Comparison of ENCODE assay signal across 18 cellular contexts in genomic region chrX:129783176-129783776, GRCh38. TPM values are rescaled to one million over a fixed set of nuclear protein-coding genes. Genes with fewer than 3 reads are reported as not detected.
A peak's percentile ranks its signal among the peaks of the same experiment; 100 is the strongest.
DNase-seq lines count a peak whose midpoint lies in the region; ATAC-seq, FAIRE-seq and TF ChIP-seq lines count a peak whose summit lies in the region.
"Had no signal": no experiment of that assay in that cellular context is flagged by ENCODE, and none has a peak within 500 bp of the region (broad histone marks: within the 10 kb centered on the region; RNA-seq: fewer than 3 reads in every experiment).

No MANE protein-coding gene starts in this region.

- no peak for DNase-seq in T-helper 2 cell treated with Interferon-gamma antibody and Interleukin-4, amounts not matched to agents 5 μg/mL and 100 μg/mL, for 36 hours (ENCODE audit: low spot score)
- no peak for DNase-seq in T-helper 2 cell
- no peak for DNase-seq in GM19239 (ENCODE audit: insufficient read length, low spot score)
- peak; percentile 27 for DNase-seq in activated naive CD4-positive, alpha-beta T cell treated with anti-CD3 and anti-CD28 coated beads, Interleukin-2, amount 50 U/mL, for 16 hours
- no peak for DNase-seq in natural killer cell
- no peak for DNase-seq in Ammon's horn (ENCODE audit: low spot score)
- DNase-seq in right lobe of liver = no peak
- DNase-seq: glutamatergic neuron, kidney glomerular epithelial cell, NCI-H510A treated with DMSO at 0.1 percent for 48 hours had no signal

- H3K27me3 Mint-ChIP-seq in T-helper 2 cell treated with Interferon-gamma antibody and Interleukin-4, amounts not matched to agents 5 μg/mL and 100 μg/mL, for 36 hours (ENCODE audit: low read depth) = no peaks in the 10 kb centered on the region
- H3K27me3 Mint-ChIP-seq in natural killer cell (ENCODE audit: low read depth in 2 of 2) = no peaks in the 10 kb centered on the region

- no peaks in the 10 kb centered on the region for H3K9me3 Mint-ChIP-seq in T-helper 2 cell treated with Interferon-gamma antibody and Interleukin-4, amounts not matched to agents 5 μg/mL and 100 μg/mL, for 36 hours
- H3K9me3 Mint-ChIP-seq in natural killer cell = no peaks in the 10 kb centered on the region

- no peaks in the 10 kb centered on the region for H3K9me3 ChIP-seq in right lobe of liver
- H3K9me3 ChIP-seq: HAP-1, tibial nerve had no signal

- peak; percentile 57 for FAIRE-seq in GM19239 (lab: Jason Lieb, UNC)
- FAIRE-seq: HTR-8/SVneo had no signal

- TF ChIP-seq CTCF in natural killer cell (IDR thresholded peaks at IDR 0.05) (no peak), right lobe of liver (IDR thresholded peaks at IDR 0.05) (no peak)

- H3K36me3 ChIP-seq in right lobe of liver = no peaks in the 10 kb centered on the region
- H3K36me3 ChIP-seq: HAP-1, tibial nerve had no signal

- H3K4me1 ChIP-seq in right lobe of liver = no peaks in the 10 kb centered on the region
- H3K4me1 ChIP-seq: HAP-1, tibial nerve had no signal

- no peaks in the 10 kb centered on the region for H3K27me3 ChIP-seq in right lobe of liver
- H3K27me3 ChIP-seq: tibial nerve had no signal

- H3K36me3 Mint-ChIP-seq in T-helper 2 cell treated with Interferon-gamma antibody and Interleukin-4, amounts not matched to agents 5 μg/mL and 100 μg/mL, for 36 hours (ENCODE audit: low read depth) = peaks cover 71% of the 10 kb centered on the region
- H3K36me3 Mint-ChIP-seq in natural killer cell = peaks cover 9% of the 10 kb centered on the region
- H3K36me3 Mint-ChIP-seq: brain had no signal

- H3K27ac Mint-ChIP-seq in T-helper 2 cell treated with Interferon-gamma antibody and Interleukin-4, amounts not matched to agents 5 μg/mL and 100 μg/mL, for 36 hours = peak overlapping the region; percentile 81
- H3K27ac Mint-ChIP-seq in natural killer cell = peak overlapping the region; percentile 86 to 98
- H3K27ac Mint-ChIP-seq: brain had no signal

- WGBS in right lobe of liver (ENCODE audit: insufficient coverage, low coverage, low lambda C conversion rate, missing lambda C conversion rate) = 68% methylated on average over 8 of the region's 13 CpGs

- TF ChIP-seq POLR2A in right lobe of liver (IDR thresholded peaks at IDR 0.05) = no peak

- no peak overlapping the region for H3K27ac ChIP-seq in right lobe of liver
- H3K27ac ChIP-seq: tibial nerve had no signal

- intact Hi-C loops in natural killer cell (cut with micrococcal nuclease) (loop anchor here (5.0 kb wide), 2 partner anchors 304 to 384 kb away; partner anchors contain the start of gene AIFM1), right lobe of liver (cut with DNase I) (no loop called here)

- H3K4me3 Mint-ChIP-seq in T-helper 2 cell treated with Interferon-gamma antibody and Interleukin-4, amounts not matched to agents 5 μg/mL and 100 μg/mL, for 36 hours = peak overlapping the region; percentile 87
- peak overlapping the region; percentile 67 for H3K4me3 Mint-ChIP-seq in natural killer cell
- H3K4me3 Mint-ChIP-seq: brain had no signal

- no peak for ATAC-seq in natural killer cell
- no peak for ATAC-seq in right lobe of liver
- no peak for ATAC-seq in HG03108 (IDR thresholded peaks at IDR 0.05; ENCODE audit: unreplicated experiment)
- ATAC-seq: Panc1, sciatic nerve had no signal

- no peak overlapping the region for H3K4me3 ChIP-seq in right lobe of liver
- H3K4me3 ChIP-seq: HAP-1, tibial nerve had no signal

- H3K4me1 Mint-ChIP-seq in T-helper 2 cell treated with Interferon-gamma antibody and Interleukin-4, amounts not matched to agents 5 μg/mL and 100 μg/mL, for 36 hours (ENCODE audit: low read depth) = peaks cover 55% of the 10 kb centered on the region
- H3K4me1 Mint-ChIP-seq in natural killer cell = peaks cover 63 to 69% of the 10 kb centered on the region in 2 donors
- H3K4me1 Mint-ChIP-seq: brain had no signal

RNA-seq across cellular contexts. Expression of gene SASH3, which starts 3.5 kb away (rescaled TPM):
- total RNA-seq in natural killer cell (100 to 1,000 TPM; 356 to 403 (median 392) TPM), right lobe of liver (1 to 10 TPM; 1.7 to 5.7 (median 3.3) TPM)
- total RNA-seq: A172 had no signal

RNA-seq across cellular contexts. Expression of gene XPNPEP2, which starts 44.5 kb away (rescaled TPM):
- 1 to 10 TPM in 2 of 3 donors, under 1 TPM in 1; 0.96 to 2.6 (median 1.6) TPM for total RNA-seq in natural killer cell
- 10 to 100 TPM in 4 of 6 experiments, 1 to 10 TPM in 2; 2.9 to 30.7 (median 16.5) TPM for total RNA-seq in right lobe of liver
- total RNA-seq: A172 had no signal

Comparison
In these comparisons a context has a peak if more than half of its experiments do, and no peak if none do; other contexts are left out.
1. RNA of gene SASH3, which starts 3.5 kb away (total RNA-seq): 356 to 403 TPM in natural killer cell; 1.7 to 5.7 TPM in right lobe of liver; every median in the first group is over 10 times any median in the second.